Comparison of ENCODE assay signal across 16 cellular contexts in genomic region chr1:161207173-161207572, GRCh38. TPM values are rescaled to one million over a fixed set of nuclear protein-coding genes. Genes with fewer than 3 reads are reported as not detected.
DNase-seq lines count a peak whose midpoint lies in the region; FAIRE-seq and TF ChIP-seq lines count a peak whose summit lies in the region.
"Had no signal": no experiment of that assay in that cellular context is flagged by ENCODE, and none has a peak within 500 bp of the region (broad histone marks: within the 10 kb centered on the region; RNA-seq: fewer than 3 reads in every experiment).

No MANE protein-coding gene starts in this region.

- H3K9ac ChIP-seq in duodenal mucosa (ENCODE audit: low read depth in 1 of 2, low read length in 2 of 2) (no peak overlapping the region), kidney (ENCODE audit: low read length in 2 of 2) (no peak overlapping the region), skeletal muscle satellite cell (ENCODE audit: low read depth, low read length) (peak overlapping the region; percentile 43)

- intact Hi-C loops in kidney (cut with DNase I), result no loop called here

- H3K27ac ChIP-seq in duodenal mucosa (ENCODE audit: low read depth, low read length), result peak overlapping the region; percentile 47
- peak overlapping the region; percentile 59 to 92 for H3K27ac ChIP-seq in kidney (ENCODE audit: low read depth in 2 of 2, low read length in 2 of 2)
- no peak overlapping the region for H3K27ac ChIP-seq in caudate nucleus (ENCODE audit: low read depth, low read length)
- H3K27ac ChIP-seq: HL-60, VCaP had no signal

- H3K36me3 Mint-ChIP-seq in chondrocyte (ENCODE audit: low read depth), result peaks cover 29% of the 10 kb centered on the region

- H3K4me3 Mint-ChIP-seq in chondrocyte (ENCODE audit: unreplicated experiment), result no peak overlapping the region
- H3K4me3 Mint-ChIP-seq: GM23338 had no signal

- FAIRE-seq in kidney (lab: Jason Lieb, UNC), result no peak
- no peak for FAIRE-seq in RCC 7860 (lab: Jason Lieb, UNC)
- FAIRE-seq: GM12878 had no signal

- H3K9me3 ChIP-seq in duodenal mucosa (ENCODE audit: control insufficient read depth in 1 of 2, low read length in 2 of 2) (no peaks in the 10 kb centered on the region), kidney (ENCODE audit: control insufficient read depth in 1 of 2, low read length in 2 of 2) (no peaks in the 10 kb centered on the region), skeletal muscle satellite cell (replicated peaks; ENCODE audit: low read length) (no peaks in the 10 kb centered on the region)

- no peak overlapping the region for H3K27ac Mint-ChIP-seq in chondrocyte (ENCODE audit: unreplicated experiment)
- H3K27ac Mint-ChIP-seq: GM23338 had no signal

- DNase-seq in LHCN-M2 (ENCODE audit: low read depth) (peak; percentile 46), kidney (peak; percentile 86), RCC 7860 (ENCODE audit: low spot score) (no peak), caudate nucleus (lab: John Stamatoyannopoulos, UW) (no peak), NCI-H1092 treated with DMSO at 0.1 percent for 48 hours (lab: John Stamatoyannopoulos, UW) (no peak), chondrocyte (ENCODE audit: low spot score) (no peak)
- DNase-seq: amniotic stem cell; NCI-H2107; NK-92 treated with Interleukin-12 subunit alpha and Interleukin-12 subunit beta, amount 100 ng/mL, for 24 hours had no signal

- H3K4me3 ChIP-seq in duodenal mucosa (ENCODE audit: low read depth in 1 of 2, low read length in 2 of 2) (no peak overlapping the region), kidney (ENCODE audit: low read length in 2 of 2) (no peak overlapping the region), skeletal muscle satellite cell (ENCODE audit: low read length) (no peak overlapping the region)
- H3K4me3 ChIP-seq: GM12878, GM23338 had no signal

- H3K27me3 ChIP-seq in duodenal mucosa (ENCODE audit: control insufficient read depth in 1 of 2, insufficient read depth in 2 of 2, low read length in 2 of 2) (no peaks in the 10 kb centered on the region), skeletal muscle satellite cell (ENCODE audit: control insufficient read depth, insufficient read depth, low read length) (no peaks in the 10 kb centered on the region)

- H3K27me3 Mint-ChIP-seq in chondrocyte (ENCODE audit: low read depth), result no peaks in the 10 kb centered on the region

- TF ChIP-seq CTCF in kidney (IDR thresholded peaks at IDR 0.05; ENCODE audit: borderline replicate concordance, extremely low read depth, insufficient read depth) (no peak), chondrocyte (IDR thresholded peaks at IDR 0.05) (no peak)

- peaks cover 29% of the 10 kb centered on the region for H3K4me1 Mint-ChIP-seq in chondrocyte (ENCODE audit: low read depth)

- H3K9me3 Mint-ChIP-seq in chondrocyte (ENCODE audit: low read depth), result no peaks in the 10 kb centered on the region
- H3K9me3 Mint-ChIP-seq: GM23338 had no signal

- H3K4me2 ChIP-seq in skeletal muscle satellite cell (ENCODE audit: low read length), result peak overlapping the region; percentile 16
- H3K4me2 ChIP-seq: GM23338 had no signal

- peaks cover 48 to 69% of the 10 kb centered on the region in 2 donors for H3K36me3 ChIP-seq in duodenal mucosa (ENCODE audit: control insufficient read depth in 1 of 2, insufficient read depth in 2 of 2, low read length in 2 of 2)
- peaks cover 26 to 61% of the 10 kb centered on the region in 2 donors for H3K36me3 ChIP-seq in kidney (ENCODE audit: control insufficient read depth in 1 of 2, insufficient read depth in 2 of 2, low read length in 2 of 2)
- H3K36me3 ChIP-seq in skeletal muscle satellite cell (ENCODE audit: insufficient read depth, low read length), result peaks cover 67% of the 10 kb centered on the region

- H3K4me1 ChIP-seq in duodenal mucosa (ENCODE audit: control insufficient read depth in 1 of 2, insufficient read depth in 2 of 2, low read length in 2 of 2) (peaks cover 13 to 24% of the 10 kb centered on the region in 2 donors), kidney (ENCODE audit: control insufficient read depth in 1 of 2, insufficient read depth in 1 of 2, low read depth in 1 of 2, low read length in 2 of 2) (peaks cover 18 to 22% of the 10 kb centered on the region in 2 donors), skeletal muscle satellite cell (ENCODE audit: control insufficient read depth, insufficient read depth, low read length) (peaks cover 18% of the 10 kb centered on the region)

RNA-seq across cellular contexts. Expression of gene NDUFS2, which starts 5.0 kb away (rescaled TPM):
- total RNA-seq in LHCN-M2 (2014; rRNA removed), result 115 and 133 TPM in 2 replicates
- 95.0 TPM for polyA plus RNA-seq in LHCN-M2 (2012)
- 92.7 TPM for total RNA-seq in kidney
- polyA plus RNA-seq in kidney (ENCODE audit: insufficient read depth, low read depth, low replicate concordance), result 197 TPM
- total RNA-seq in skeletal muscle satellite cell (2012; rRNA removed), result 85.6 and 105 TPM in 2 replicates
- total RNA-seq in chondrocyte, result 50.6 to 59.2 TPM (median 55.2 TPM) in 3 replicates

RNA-seq across cellular contexts. Expression of gene FCER1G, which starts 7.9 kb away (rescaled TPM):
- total RNA-seq in LHCN-M2 (2014; rRNA removed) (0.86 and 1.2 TPM in 2 replicates), kidney (43.4 TPM), chondrocyte (not detected in 3 replicates)
- 0.87 TPM for polyA plus RNA-seq in LHCN-M2 (2012)
- 38.9 TPM for polyA plus RNA-seq in kidney (ENCODE audit: insufficient read depth, low read depth, low replicate concordance)
- total RNA-seq in skeletal muscle satellite cell (2012; rRNA removed), result not detected in 2 replicates
- total RNA-seq: GM23338 had no signal

RNA-seq across cellular contexts. Expression of gene ADAMTS4, which starts 8.3 kb away (rescaled TPM):
- 5.0 and 5.4 TPM in 2 replicates for total RNA-seq in LHCN-M2 (2014; rRNA removed)
- polyA plus RNA-seq in LHCN-M2 (2012), result 1.1 TPM
- 14.0 TPM for total RNA-seq in kidney
- 0.26 TPM for polyA plus RNA-seq in kidney (ENCODE audit: insufficient read depth, low read depth, low replicate concordance)
- total RNA-seq in skeletal muscle satellite cell (2012; rRNA removed), result 2.8 and 14.2 TPM in 2 replicates
- 1.5 to 2.8 TPM (median 2.2 TPM) in 3 replicates for total RNA-seq in chondrocyte

RNA-seq across cellular contexts. Expression of gene APOA2, which starts 16.3 kb away (rescaled TPM):
- total RNA-seq in LHCN-M2 (2014; rRNA removed) (not detected in 2 replicates), kidney (not detected), chondrocyte (not detected in 3 replicates)
- not detected for polyA plus RNA-seq in LHCN-M2 (2012)
- polyA plus RNA-seq in kidney (ENCODE audit: insufficient read depth, low read depth, low replicate concordance), result not detected
- not detected in 2 replicates for total RNA-seq in skeletal muscle satellite cell (2012; rRNA removed)
- total RNA-seq: GM23338 had no signal
- polyA plus RNA-seq: BJ, GM12878 had no signal

RNA-seq across cellular contexts. Expression of gene TOMM40L, which starts 18.7 kb away (rescaled TPM):
- total RNA-seq in LHCN-M2 (2014; rRNA removed) (9.8 and 12.6 TPM in 2 replicates), kidney (12.1 TPM), chondrocyte (9.4 to 15.8 TPM (median 10.0 TPM) in 3 replicates)
- 12.3 TPM for polyA plus RNA-seq in LHCN-M2 (2012)
- polyA plus RNA-seq in kidney (ENCODE audit: insufficient read depth, low read depth, low replicate concordance), result 29.0 TPM
- 9.4 and 10.5 TPM in 2 replicates for total RNA-seq in skeletal muscle satellite cell (2012; rRNA removed)

Comparison
In these comparisons a context has a peak if more than half of its experiments do, and no peak if none do; other contexts are left out.
1. DNase-seq: peak in LHCN-M2 (single experiment) and kidney (single experiment); none in RCC 7860 (single experiment), caudate nucleus (0 of 61), NCI-H1092 treated with DMSO at 0.1 percent for 48 hours (single experiment) and chondrocyte (single experiment).
2. RNA of gene FCER1G, which starts 7.9 kb away (total RNA-seq): 43.4 TPM in kidney (single experiment); 0.86 to 1.2 TPM in LHCN-M2 and not detected in chondrocyte; every median in the first group is over 10 times any median in the second.